ENCODE assay signal across 25 cellular contexts in the genomic region with DNA sequence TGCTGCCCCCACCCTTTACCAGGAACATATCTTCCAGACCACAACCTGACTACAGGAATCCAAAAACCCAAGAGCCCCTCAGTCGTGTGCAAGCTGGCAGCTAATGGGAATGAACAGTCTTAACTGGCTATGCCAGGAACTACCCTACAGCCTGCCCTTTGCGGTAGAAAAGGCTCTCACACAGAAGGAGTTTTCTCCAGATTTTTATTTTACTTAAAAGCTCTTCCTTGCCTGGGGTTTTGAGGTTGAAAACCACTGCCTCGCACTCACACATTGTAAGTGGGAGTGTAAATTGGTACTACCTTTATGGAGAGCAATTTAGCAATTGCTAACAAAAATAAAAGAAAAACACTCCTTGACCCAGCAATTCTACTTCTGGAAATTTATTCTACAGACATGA. TPM values are rescaled to one million over a fixed set of nuclear protein-coding genes. Genes with fewer than 3 reads are reported as not detected.
DNase-seq lines count a peak whose midpoint lies in the region; ATAC-seq and TF ChIP-seq lines count a peak whose summit lies in the region.
"Had no signal": no experiment of that assay in that cellular context is flagged by ENCODE, and none has a peak within 500 bp of the region (broad histone marks: within the 10 kb centered on the region; RNA-seq: fewer than 3 reads in every experiment).

No MANE protein-coding gene starts in this region.

- no peak for ATAC-seq in activated T-cell treated with anti-CD3 and anti-CD28 coated beads, Interleukin-2, amount 50 U/mL, for 72 hours (replicated peaks in 1 of 2)
- peak; percentile 54 for ATAC-seq in DND-41 (ENCODE audit: insufficient read depth, low read depth)
- no peak for ATAC-seq in naive thymus-derived CD4-positive, alpha-beta T cell
- ATAC-seq in HG03432 (IDR thresholded peaks at IDR 0.05; ENCODE audit: unreplicated experiment): no peak
- ATAC-seq: heart right ventricle, left cardiac atrium had no signal

- H3K4me3 ChIP-seq in DND-41 (ENCODE audit: low read depth in 1 of 2, low read length in 2 of 2): no peak overlapping the region
- H3K4me3 ChIP-seq in naive thymus-derived CD4-positive, alpha-beta T cell (ENCODE audit: low read length): no peak overlapping the region
- H3K4me3 ChIP-seq: heart right ventricle, SJSA1, smooth muscle cell, testis had no signal

- H3K9me3 Mint-ChIP-seq in activated T-cell treated with anti-CD3 and anti-CD28 coated beads, Interleukin-2, amount 50 U/mL, for 72 hours: no peaks in the 10 kb centered on the region
- H3K9me3 Mint-ChIP-seq in activated T-helper 1 cell treated with anti-CD3 and anti-CD28 coated beads, Interleukin-12 subunit alpha, Interleukin-12 subunit beta, Interleukin-2, Interleukin-4 antibody, amounts not matched to agents 30 ng/mL and 10 ng/mL and 1 ng/mL, durations not matched to agents 14 hours and 24 hours and 36 hours: no peaks in the 10 kb centered on the region
- H3K9me3 Mint-ChIP-seq in naive thymus-derived CD4-positive, alpha-beta T cell: peaks cover 0 to 3% (median 0%) of the 10 kb centered on the region in 11 donors
- H3K9me3 Mint-ChIP-seq: H9 had no signal

- no peak for TF ChIP-seq CTCF in DND-41 (IDR thresholded peaks at IDR 0.05; ENCODE audit: borderline replicate concordance, extremely low read depth, low read length, poor library complexity, severe bottlenecking)

- H3K9me3 ChIP-seq in DND-41 (ENCODE audit: insufficient read depth, low read length, severe bottlenecking): no peaks in the 10 kb centered on the region
- no peaks in the 10 kb centered on the region for H3K9me3 ChIP-seq in naive thymus-derived CD4-positive, alpha-beta T cell (ENCODE audit: control insufficient read depth in 2 of 3, low read length in 3 of 3)
- H3K9me3 ChIP-seq: heart right ventricle, SJSA1, testis had no signal

- H2AFZ ChIP-seq in DND-41 (ENCODE audit: low read depth, low read length): no peak overlapping the region

- H3K4me1 ChIP-seq in DND-41 (ENCODE audit: insufficient read depth, low read length): no peaks in the 10 kb centered on the region
- peaks cover 3 to 50% of the 10 kb centered on the region in 2 donors for H3K4me1 ChIP-seq in naive thymus-derived CD4-positive, alpha-beta T cell (ENCODE audit: control insufficient read depth in 2 of 2, insufficient read depth in 2 of 2, low read length in 2 of 2)
- H3K4me1 ChIP-seq: SJSA1 had no signal

- peak overlapping the region; percentile 26 to 31 for H3K4me3 Mint-ChIP-seq in activated T-cell treated with anti-CD3 and anti-CD28 coated beads, Interleukin-2, amount 50 U/mL, for 72 hours
- H3K4me3 Mint-ChIP-seq in activated T-helper 1 cell treated with anti-CD3 and anti-CD28 coated beads, Interleukin-12 subunit alpha, Interleukin-12 subunit beta, Interleukin-2, Interleukin-4 antibody, amounts not matched to agents 30 ng/mL and 10 ng/mL and 1 ng/mL, durations not matched to agents 14 hours and 24 hours and 36 hours: peak overlapping the region; percentile 53
- peak overlapping the region; percentile 49 to 83 (median 72) for H3K4me3 Mint-ChIP-seq in naive thymus-derived CD4-positive, alpha-beta T cell
- H3K4me3 Mint-ChIP-seq: H9 had no signal

- intact Hi-C loops in activated T-helper 1 cell treated with anti-CD3 and anti-CD28 coated beads, Interleukin-12 subunit alpha, Interleukin-12 subunit beta, Interleukin-2, Interleukin-4 antibody, amounts not matched to agents 30 ng/mL and 10 ng/mL and 1 ng/mL, durations not matched to agents 14 hours and 24 hours and 36 hours (cut with micrococcal nuclease): loop anchor here (5.0 kb wide), 2 partner anchors 45 to 80 kb away; no protein-coding TSS in a partner anchor
- intact Hi-C loops in naive thymus-derived CD4-positive, alpha-beta T cell (cut with micrococcal nuclease): no loop called here

- H4K20me1 ChIP-seq in DND-41 (ENCODE audit: insufficient read depth, low read length): no peaks in the 10 kb centered on the region

- H3K4me2 ChIP-seq in DND-41 (ENCODE audit: insufficient read depth, low read length): no peak overlapping the region
- H3K4me2 ChIP-seq: smooth muscle cell had no signal

- H3K27me3 Mint-ChIP-seq in activated T-cell treated with anti-CD3 and anti-CD28 coated beads, Interleukin-2, amount 50 U/mL, for 72 hours (ENCODE audit: low read depth): no peaks in the 10 kb centered on the region
- H3K27me3 Mint-ChIP-seq in activated T-helper 1 cell treated with anti-CD3 and anti-CD28 coated beads, Interleukin-12 subunit alpha, Interleukin-12 subunit beta, Interleukin-2, Interleukin-4 antibody, amounts not matched to agents 30 ng/mL and 10 ng/mL and 1 ng/mL, durations not matched to agents 14 hours and 24 hours and 36 hours (ENCODE audit: insufficient read depth): no peaks in the 10 kb centered on the region
- no peaks in the 10 kb centered on the region for H3K27me3 Mint-ChIP-seq in naive thymus-derived CD4-positive, alpha-beta T cell

- H3K27me3 ChIP-seq in DND-41 (ENCODE audit: insufficient read depth, low read length, poor library complexity): no peaks in the 10 kb centered on the region
- H3K27me3 ChIP-seq in naive thymus-derived CD4-positive, alpha-beta T cell (ENCODE audit: control insufficient read depth in 2 of 2, insufficient read depth in 2 of 2, low read length in 2 of 2): no peaks in the 10 kb centered on the region
- H3K27me3 ChIP-seq: brain microvascular endothelial cell, heart right ventricle, SJSA1, testis had no signal

- POLR2A ChIA-PET in naive thymus-derived CD4-positive, alpha-beta T cell (lab: Charles Lee): interaction anchor here (0.6 to 7.0 kb wide), 10 partner anchors 9 to 141 kb away, joined by 3 to 97 read pairs (median 6); partner anchors contain the start of genes MPHOSPH9, MTRFR and PITPNM2

- H3K36me3 Mint-ChIP-seq in activated T-cell treated with anti-CD3 and anti-CD28 coated beads, Interleukin-2, amount 50 U/mL, for 72 hours (ENCODE audit: insufficient read depth in 2 of 2): no peaks in the 10 kb centered on the region
- H3K36me3 Mint-ChIP-seq in activated T-helper 1 cell treated with anti-CD3 and anti-CD28 coated beads, Interleukin-12 subunit alpha, Interleukin-12 subunit beta, Interleukin-2, Interleukin-4 antibody, amounts not matched to agents 30 ng/mL and 10 ng/mL and 1 ng/mL, durations not matched to agents 14 hours and 24 hours and 36 hours (ENCODE audit: low read depth): peaks cover 12% of the 10 kb centered on the region
- H3K36me3 Mint-ChIP-seq in naive thymus-derived CD4-positive, alpha-beta T cell: peaks cover 0 to 9% (median 6%) of the 10 kb centered on the region in 5 donors

- H3K27ac Mint-ChIP-seq in activated T-cell treated with anti-CD3 and anti-CD28 coated beads, Interleukin-2, amount 50 U/mL, for 72 hours: no peak overlapping the region
- peak overlapping the region; percentile 15 for H3K27ac Mint-ChIP-seq in activated T-helper 1 cell treated with anti-CD3 and anti-CD28 coated beads, Interleukin-12 subunit alpha, Interleukin-12 subunit beta, Interleukin-2, Interleukin-4 antibody, amounts not matched to agents 30 ng/mL and 10 ng/mL and 1 ng/mL, durations not matched to agents 14 hours and 24 hours and 36 hours
- peak overlapping the region; percentile 61 to 100 (median 97) for H3K27ac Mint-ChIP-seq in naive thymus-derived CD4-positive, alpha-beta T cell
- H3K27ac Mint-ChIP-seq: H9 had no signal

- H3K4me1 Mint-ChIP-seq in activated T-cell treated with anti-CD3 and anti-CD28 coated beads, Interleukin-2, amount 50 U/mL, for 72 hours (ENCODE audit: low read depth): peaks cover 60% of the 10 kb centered on the region
- peaks cover 58% of the 10 kb centered on the region for H3K4me1 Mint-ChIP-seq in activated T-helper 1 cell treated with anti-CD3 and anti-CD28 coated beads, Interleukin-12 subunit alpha, Interleukin-12 subunit beta, Interleukin-2, Interleukin-4 antibody, amounts not matched to agents 30 ng/mL and 10 ng/mL and 1 ng/mL, durations not matched to agents 14 hours and 24 hours and 36 hours (ENCODE audit: low read depth)
- peaks cover 36 to 75% (median 71%) of the 10 kb centered on the region in 7 donors for H3K4me1 Mint-ChIP-seq in naive thymus-derived CD4-positive, alpha-beta T cell

- no peaks in the 10 kb centered on the region for H3K36me3 ChIP-seq in DND-41 (ENCODE audit: insufficient read depth, low read length)
- H3K36me3 ChIP-seq in naive thymus-derived CD4-positive, alpha-beta T cell (ENCODE audit: control insufficient read depth in 2 of 3, insufficient read depth in 3 of 3, low read length in 3 of 3): no peaks in the 10 kb centered on the region
- H3K36me3 ChIP-seq: brain microvascular endothelial cell, heart right ventricle, SJSA1 had no signal

- no peaks in the 10 kb centered on the region for H3K79me2 ChIP-seq in DND-41 (ENCODE audit: insufficient read depth, low read length)

- H3K9ac ChIP-seq in DND-41 (ENCODE audit: low read depth, low read length): no peak overlapping the region

- CTCF ChIA-PET in naive thymus-derived CD4-positive, alpha-beta T cell (lab: Charles Lee): interaction anchor here (1.2 to 1.7 kb wide), 3 partner anchors 12 to 48 kb away, joined by 3 to 6 read pairs (median 6); partner anchors contain the start of gene PITPNM2

- peak overlapping the region; percentile 5; the same call in 1 of the 2 replicates for H3K27ac ChIP-seq in DND-41 (ENCODE audit: low read length)
- peak overlapping the region; percentile 71 for H3K27ac ChIP-seq in naive thymus-derived CD4-positive, alpha-beta T cell (ENCODE audit: low read depth, low read length)
- H3K27ac ChIP-seq: brain microvascular endothelial cell, C4-2B, heart right ventricle, SJSA1, testis, VCaP had no signal

- no peak for DNase-seq in activated T-cell treated with anti-CD3 and anti-CD28 coated beads, Interleukin-2, amount 50 U/mL, for 72 hours
- DNase-seq in activated T-cell treated with anti-CD3 and anti-CD28 coated beads, Interleukin-2, amount 50 U/mL, for 1 hour: no peak
- DNase-seq in DND-41 (no peak), retina (no peak), COLO829 (ENCODE audit: low spot score) (no peak)
- no peak for DNase-seq in activated T-helper 1 cell treated with anti-CD3 and anti-CD28 coated beads, Interleukin-12 subunit alpha, Interleukin-12 subunit beta, Interleukin-2, Interleukin-4 antibody, amounts not matched to agents 30 ng/mL and 10 ng/mL and 1 ng/mL, durations not matched to agents 14 hours and 24 hours and 36 hours (ENCODE audit: low spot score)
- peak in 2 of 9 donors; percentile 9 to 28 for DNase-seq in naive thymus-derived CD4-positive, alpha-beta T cell
- DNase-seq: ACHN; activated T-cell treated with anti-CD3 and anti-CD28 coated beads, Interleukin-2, amount 50 U/mL, for 48 hours; brain microvascular endothelial cell; effector CD4-positive, alpha-beta T cell; foreskin fibroblast; H9; heart right ventricle; left cardiac atrium; mammary epithelial cell; NCI-H1092; NCI-H1930; occipital lobe; testis had no signal

RNA-seq across cellular contexts. Expression of gene PITPNM2, which starts 28.2 kb away (rescaled TPM):
- total RNA-seq in activated T-cell treated with anti-CD3 and anti-CD28 coated beads, Interleukin-2, amount 50 U/mL, for 72 hours: 10 to 100 TPM; 14.1 to 18.1 TPM
- total RNA-seq in activated T-helper 1 cell treated with anti-CD3 and anti-CD28 coated beads, Interleukin-12 subunit alpha, Interleukin-12 subunit beta, Interleukin-2, Interleukin-4 antibody, amounts not matched to agents 30 ng/mL and 10 ng/mL and 1 ng/mL, durations not matched to agents 14 hours and 24 hours and 36 hours: 22.3 and 25.5 TPM in 2 replicates
- 10 to 100 TPM; 22.2 to 65.3 (median 56.6) TPM for total RNA-seq in naive thymus-derived CD4-positive, alpha-beta T cell
- polyA plus RNA-seq in naive thymus-derived CD4-positive, alpha-beta T cell: 1 to 10 TPM; 2.9 to 9.2 TPM
